In the genomic region with DNA sequence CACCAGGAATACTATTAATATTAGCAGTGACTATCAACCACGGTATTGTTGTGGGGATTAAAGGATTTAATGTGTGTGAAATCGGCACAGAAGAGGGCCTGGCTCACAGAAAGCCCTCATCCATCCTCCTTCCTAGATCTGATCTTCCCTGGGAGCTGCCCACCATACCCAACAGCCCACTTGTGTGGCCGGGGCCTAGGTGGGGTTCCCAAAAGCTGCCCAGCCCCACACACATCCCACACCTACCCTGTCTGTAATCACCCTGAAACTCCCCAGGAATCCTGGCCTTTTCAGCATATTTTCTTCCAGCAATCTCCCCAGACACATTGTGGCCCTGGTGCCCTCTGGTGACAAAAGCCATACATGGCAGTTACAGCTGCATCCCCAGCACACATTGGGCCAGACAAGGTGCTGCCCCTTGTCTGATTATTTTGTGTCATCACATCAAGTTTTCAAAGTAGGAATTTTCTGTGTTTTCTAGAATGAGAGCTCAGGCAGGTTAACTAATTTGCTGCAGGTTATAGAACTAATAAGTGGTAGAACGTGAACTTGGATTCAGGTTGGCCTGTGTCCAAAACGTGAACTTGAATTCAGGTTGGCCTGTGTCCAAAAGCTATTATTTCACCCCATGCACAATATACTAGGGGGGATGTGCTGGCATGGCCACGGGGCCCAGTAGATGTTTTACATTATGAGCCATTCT, we compare ENCODE assay signal across 8 cellular contexts. TPM values are rescaled to one million over a fixed set of nuclear protein-coding genes. Genes with fewer than 3 reads are reported as not detected.
DNase-seq lines count a peak whose midpoint lies in the region; ATAC-seq and TF ChIP-seq lines count a peak whose summit lies in the region.

No MANE protein-coding gene starts in this region.

- H3K4me2 ChIP-seq in HCT116 (ENCODE audit: low read length) (no peak overlapping the region), mesenchymal stem cell (ENCODE audit: low read length, poor library complexity, severe bottlenecking) (no peak overlapping the region)

- H3K27ac ChIP-seq in HCT116 (ENCODE audit: low read depth, low read length) (no peak overlapping the region; the same call in 1 of the 2 replicates), mesenchymal stem cell (ENCODE audit: low read length, poor library complexity, severe bottlenecking) (no peak overlapping the region)

- H3K4me1 ChIP-seq in BE2C (peaks cover 8% of the 10 kb centered on the region), HCT116 (ENCODE audit: control insufficient read depth in 1 of 2, insufficient read depth in 2 of 2, low read length in 2 of 2) (peaks cover 16 to 17% of the 10 kb centered on the region in 2 experiments), mesenchymal stem cell (ENCODE audit: control insufficient read depth, insufficient read depth, low read depth, low read length) (peaks cover 10% of the 10 kb centered on the region)

- H3K23ac ChIP-seq in mesenchymal stem cell (ENCODE audit: low read length in 2 of 2) = no peak overlapping the region

- H2AFZ ChIP-seq in HCT116 (ENCODE audit: low read depth, low read length, poor library complexity, severe bottlenecking) (no peak overlapping the region), mesenchymal stem cell (ENCODE audit: low read depth, low read length) (peak overlapping the region; percentile 19)

- no peak overlapping the region for H2BK15ac ChIP-seq in mesenchymal stem cell (ENCODE audit: low read depth, poor library complexity, severe bottlenecking)

- no peaks in the 10 kb centered on the region for H4K20me1 ChIP-seq in HCT116 (ENCODE audit: insufficient read depth)

- H3K36me3 Mint-ChIP-seq in activated CD4-positive, alpha-beta memory T cell treated with anti-CD3 and anti-CD28 coated beads for 36 hours = no peaks in the 10 kb centered on the region

- no peak overlapping the region for H3K4ac ChIP-seq in mesenchymal stem cell (ENCODE audit: low read depth in 1 of 2, low read length in 2 of 2)

- BruUV-seq in HCT116 (replicated peaks; lab: Mats Ljungman, UMichigan) = no TSS peak

- H3K9ac ChIP-seq in HCT116 (ENCODE audit: low read length) (no peak overlapping the region), mesenchymal stem cell (ENCODE audit: low read length) (peak overlapping the region; percentile 51)

- H3K4me3 Mint-ChIP-seq in activated CD4-positive, alpha-beta memory T cell treated with anti-CD3 and anti-CD28 coated beads for 36 hours = no peak overlapping the region

- H3K27ac Mint-ChIP-seq in activated CD4-positive, alpha-beta memory T cell treated with anti-CD3 and anti-CD28 coated beads for 36 hours = no peak overlapping the region

- no peak overlapping the region for H2BK5ac ChIP-seq in mesenchymal stem cell (ENCODE audit: low read depth, low read length, poor library complexity, severe bottlenecking)

- H3K9me2 ChIP-seq in HCT116 (ENCODE audit: insufficient read depth) = no peaks in the 10 kb centered on the region

- H3K27me3 ChIP-seq in BE2C = no peaks in the 10 kb centered on the region
- H3K27me3 ChIP-seq in HCT116 (ENCODE audit: insufficient read depth, low read length) = no peaks in the 10 kb centered on the region
- H3K27me3 ChIP-seq in mesenchymal stem cell (ENCODE audit: control insufficient read depth in 1 of 2, insufficient read depth in 1 of 2, low read length in 2 of 2) = no peaks in the 10 kb centered on the region

- H4K8ac ChIP-seq in mesenchymal stem cell (ENCODE audit: low read length) = no peak overlapping the region

- H2AK5ac ChIP-seq in mesenchymal stem cell (ENCODE audit: low read length, severe bottlenecking) = no peak overlapping the region

- RAD21 ChIA-PET in HCT116 (lab: Charles Lee; ENCODE audit: low non-redundant PET in 1 of 2, low total read pairs in 2 of 2, uncharacterized antibody in 2 of 2, unreplicated experiment in 2 of 2) = interaction anchor here (0.6 to 1.8 kb wide), 4 partner anchors 30 to 482 kb away, joined by 3 to 10 read pairs (median 4); no protein-coding TSS in a partner anchor

- no peak for TF ChIP-seq POLR2A in HCT116 (IDR thresholded peaks at IDR 0.05; ENCODE audit: borderline replicate concordance, extremely low read depth, insufficient read depth, insufficient read length)

- no peak overlapping the region for H3K4me3 ChIP-seq in BE2C (ENCODE audit: low read depth, low read length)
- no peak overlapping the region for H3K4me3 ChIP-seq in HCT116 (replicated peaks in 1 of 2; ENCODE audit: low read depth in 1 of 2, low read length in 2 of 2)
- no peak overlapping the region for H3K4me3 ChIP-seq in mesenchymal stem cell (ENCODE audit: insufficient read depth in 1 of 2, low read depth in 1 of 2, low read length in 2 of 2)

- H3K79me2 ChIP-seq in HCT116 (ENCODE audit: insufficient read depth, low read length) = no peaks in the 10 kb centered on the region

- no peak overlapping the region for H3K14ac ChIP-seq in mesenchymal stem cell (ENCODE audit: low read length in 2 of 2)

- H3K79me1 ChIP-seq in mesenchymal stem cell (replicated peaks; ENCODE audit: low read length, poor library complexity, severe bottlenecking) = no peaks in the 10 kb centered on the region

- peak; percentile 78 for TF ChIP-seq CTCF in BE2C (IDR thresholded peaks at IDR 0.05; ENCODE audit: low read depth, low read length)
- TF ChIP-seq CTCF in HCT116 (IDR thresholded peaks at IDR 0.05 in 2 of 3, conservative IDR thresholded peaks at IDR 0.05 in 1 of 3; ENCODE audit: borderline replicate concordance in 1 of 3, insufficient read depth in 1 of 3, low read depth in 2 of 3, low read length in 2 of 3) = peak in 2 of 3 experiments; percentile 91 to 95; a peak in 4 of 6 replicates

- H2BK12ac ChIP-seq in mesenchymal stem cell (ENCODE audit: low read length in 2 of 2) = no peak overlapping the region

- POLR2A ChIA-PET in HCT116 (lab: Charles Lee) = no interaction called here
- POLR2A ChIA-PET in activated CD4-positive, alpha-beta memory T cell treated with anti-CD3 and anti-CD28 coated beads for 36 hours (lab: Charles Lee) = no interaction called here

- no peak overlapping the region for H2BK120ac ChIP-seq in mesenchymal stem cell (ENCODE audit: low read depth, low read length)

- peaks cover 2% of the 10 kb centered on the region for H3K4me1 Mint-ChIP-seq in activated CD4-positive, alpha-beta memory T cell treated with anti-CD3 and anti-CD28 coated beads for 36 hours (ENCODE audit: low read depth)

- H3K9me3 ChIP-seq in BE2C (no peaks in the 10 kb centered on the region), HCT116 (ENCODE audit: control insufficient read depth in 1 of 2, insufficient read depth in 1 of 2, low read depth in 1 of 2, low read length in 2 of 2) (no peaks in the 10 kb centered on the region), mesenchymal stem cell (ENCODE audit: control insufficient read depth, low read length) (no peaks in the 10 kb centered on the region)

- WGBS in mesenchymal stem cell = 50% methylated on average over 5 of the region's 6 CpGs

- peak; percentile 91 for ATAC-seq in HCT116
- ATAC-seq in HG03139 (IDR thresholded peaks at IDR 0.05; ENCODE audit: unreplicated experiment) = no peak

- CTCF ChIA-PET in HCT116 (lab: Charles Lee) = interaction anchor here (0.8 to 3.2 kb wide), 9 partner anchors 8 to 273 kb away, joined by 3 to 46 read pairs (median 6); partner anchors contain the start of genes ARTN and CCDC24
- CTCF ChIA-PET in activated CD4-positive, alpha-beta memory T cell treated with anti-CD3 and anti-CD28 coated beads for 36 hours (lab: Charles Lee) = interaction anchor here (0.7 to 7.9 kb wide), 23 partner anchors 11 to 524 kb away, joined by 3 to 123 read pairs (median 5); partner anchors contain the start of genes CCDC24, IPO13 and PTPRF

- H3K9me3 Mint-ChIP-seq in activated CD4-positive, alpha-beta memory T cell treated with anti-CD3 and anti-CD28 coated beads for 36 hours = no peaks in the 10 kb centered on the region

- H4K91ac ChIP-seq in mesenchymal stem cell (ENCODE audit: low read length) = no peak overlapping the region

- no peak overlapping the region for H3K18ac ChIP-seq in mesenchymal stem cell (ENCODE audit: low read depth in 1 of 2, low read length in 2 of 2)

- DNase-seq in BE2C (peak; percentile 64), HCT116 (ENCODE audit: low read depth, low spot score) (peak; percentile 64), NCI-H748 (lab: John Stamatoyannopoulos, UW; ENCODE audit: unreplicated experiment) (peak; percentile 86), mesenchymal stem cell (peak; percentile 71)
- peak; percentile 81 for DNase-seq in activated CD4-positive, alpha-beta memory T cell treated with anti-CD3 and anti-CD28 coated beads for 36 hours
- DNase-seq in effector CD4-positive, alpha-beta T cell = peak; percentile 49
- DNase-seq in stimulated activated CD8-positive, alpha-beta memory T cell treated with anti-CD3 and anti-CD28 coated beads, Interleukin-2, amount 100 ng/mL, for 1 hour (ENCODE audit: low read depth in 2 of 2) = peak; percentile 11 to 41

- intact Hi-C loops in HCT116 (cut with micrococcal nuclease) = loop anchor here (1.0 to 10.0 kb wide), 4 partner anchors 31 to 812 kb away; no protein-coding TSS in a partner anchor
- intact Hi-C loops in activated CD4-positive, alpha-beta memory T cell treated with anti-CD3 and anti-CD28 coated beads for 36 hours (cut with micrococcal nuclease) = loop anchor here (1.0 to 10.0 kb wide), 2 partner anchors 31 to 582 kb away; partner anchors contain the start of gene HYI

- H3K36me3 ChIP-seq in BE2C (no peaks in the 10 kb centered on the region), HCT116 (ENCODE audit: control insufficient read depth in 1 of 2, insufficient read depth in 2 of 2, low read length in 2 of 2) (no peaks in the 10 kb centered on the region), mesenchymal stem cell (ENCODE audit: control insufficient read depth in 1 of 2, insufficient read depth in 2 of 2, low read depth in 1 of 2, low read length in 2 of 2) (no peaks in the 10 kb centered on the region)

- no peaks in the 10 kb centered on the region for H3K27me3 Mint-ChIP-seq in activated CD4-positive, alpha-beta memory T cell treated with anti-CD3 and anti-CD28 coated beads for 36 hours

- no peak for TF ChIP-seq RAD21 in HCT116 (IDR thresholded peaks at IDR 0.05; ENCODE audit: low read depth)

RNA-seq across cellular contexts. Expression of gene SLC6A9, which starts 5.3 kb away (rescaled TPM):
- 11.2 TPM for polyA plus RNA-seq in BE2C (2012; ENCODE audit: insufficient read depth, insufficient read length, low read depth)
- 12.8 TPM for total RNA-seq in HCT116 (2021; ENCODE audit: unreplicated experiment)
- polyA plus RNA-seq in HCT116 (2012) = 16.5 and 19.8 TPM in 2 replicates
- total RNA-seq in activated CD4-positive, alpha-beta memory T cell treated with anti-CD3 and anti-CD28 coated beads for 36 hours = 1 to 10 TPM; 7.4 to 7.9 TPM
- polyA plus RNA-seq in mesenchymal stem cell (2013, experiment 1 of 2) = 18.3 TPM
- polyA plus RNA-seq in mesenchymal stem cell (2013, experiment 2 of 2) = 17.6 TPM

RNA-seq across cellular contexts. Expression of gene CCDC24, which starts 45.2 kb away (rescaled TPM):
- polyA plus RNA-seq in BE2C (2012; ENCODE audit: insufficient read depth, insufficient read length, low read depth) = 2.0 TPM
- 23.3 TPM for total RNA-seq in HCT116 (2021; ENCODE audit: unreplicated experiment)
- polyA plus RNA-seq in HCT116 (2012) = 20.0 and 20.7 TPM in 2 replicates
- 1 to 10 TPM; 2.7 to 2.8 TPM for total RNA-seq in activated CD4-positive, alpha-beta memory T cell treated with anti-CD3 and anti-CD28 coated beads for 36 hours
- 2.9 TPM for polyA plus RNA-seq in mesenchymal stem cell (2013, experiment 1 of 2)
- polyA plus RNA-seq in mesenchymal stem cell (2013, experiment 2 of 2) = 3.2 TPM

RNA-seq across cellular contexts. Expression of gene B4GALT2, which starts 57.5 kb away (rescaled TPM):
- polyA plus RNA-seq in BE2C (2012; ENCODE audit: insufficient read depth, insufficient read length, low read depth) = 49.7 TPM
- total RNA-seq in HCT116 (2021; ENCODE audit: unreplicated experiment) = 76.8 TPM
- polyA plus RNA-seq in HCT116 (2012) = 63.9 and 73.1 TPM in 2 replicates
- 10 to 100 TPM; 26.1 TPM for total RNA-seq in activated CD4-positive, alpha-beta memory T cell treated with anti-CD3 and anti-CD28 coated beads for 36 hours
- polyA plus RNA-seq in mesenchymal stem cell (2013, experiment 1 of 2) = 37.4 TPM
- polyA plus RNA-seq in mesenchymal stem cell (2013, experiment 2 of 2) = 35.8 TPM

Comparison
In these comparisons a context has a peak if more than half of its experiments do, and no peak if none do; other contexts are left out.
1. DNase-seq: peak in every context shown above with its lines; median percentile 86 in NCI-H748; 81 in activated CD4-positive, alpha-beta memory T cell treated with anti-CD3 and anti-CD28 coated beads for 36 hours; 71 in mesenchymal stem cell; 64 in BE2C; 64 in HCT116; 49 in effector CD4-positive, alpha-beta T cell; 26 in stimulated activated CD8-positive, alpha-beta memory T cell treated with anti-CD3 and anti-CD28 coated beads, Interleukin-2, amount 100 ng/mL, for 1 hour.